21 cellular contexts compared by ENCODE assay signal in the genomic region with DNA sequence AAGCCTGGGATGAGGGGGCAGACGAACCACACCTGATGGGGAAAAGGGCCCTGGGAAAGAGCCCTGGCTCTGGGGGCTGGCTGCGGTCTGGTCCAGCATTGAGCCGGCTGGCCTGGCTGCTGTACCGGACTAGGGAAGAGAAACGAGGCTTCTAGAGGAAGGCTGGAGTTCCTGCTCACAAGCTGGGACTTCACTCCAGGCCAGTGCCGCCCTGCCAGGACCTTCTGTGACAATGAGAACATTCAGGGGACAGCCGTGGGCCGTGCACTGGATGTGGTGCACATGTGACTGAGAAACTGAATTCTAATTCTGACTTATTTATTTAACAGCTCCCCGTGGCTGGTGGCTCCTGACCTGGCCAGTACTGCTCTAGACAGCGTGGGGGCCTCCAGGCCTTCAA.
"Had no signal": no experiment of that assay in that cellular context is flagged by ENCODE, and none has a peak within 500 bp of the region (broad histone marks: within the 10 kb centered on the region; RNA-seq: fewer than 3 reads in every experiment).

No MANE protein-coding gene starts in this region.

- H3K27ac Mint-ChIP-seq: activated CD4-positive, alpha-beta T cell treated with anti-CD3 and anti-CD28 coated beads for 36 hours; activated naive CD8-positive, alpha-beta T cell; mesothelial cell of epicardium; stimulated activated effector memory CD8-positive, alpha-beta T cell treated with anti-CD3 and anti-CD28 coated beads, Interleukin-12 subunit alpha, Interleukin-12 subunit beta, amount 100 ng/mL, for 72 hours; T-helper 2 cell treated with Interferon-gamma antibody and Interleukin-4, amounts not matched to agents 5 μg/mL and 100 μg/mL, for 36 hours had no signal

- H3K4me3 Mint-ChIP-seq: activated CD4-positive, alpha-beta T cell treated with anti-CD3 and anti-CD28 coated beads for 36 hours; activated naive CD8-positive, alpha-beta T cell; mesothelial cell of epicardium; stimulated activated effector memory CD8-positive, alpha-beta T cell treated with anti-CD3 and anti-CD28 coated beads, Interleukin-12 subunit alpha, Interleukin-12 subunit beta, amount 100 ng/mL, for 72 hours; T-helper 2 cell treated with Interferon-gamma antibody and Interleukin-4, amounts not matched to agents 5 μg/mL and 100 μg/mL, for 36 hours; WTC11 had no signal

- ATAC-seq: activated CD4-positive, alpha-beta T cell treated with anti-CD3 and anti-CD28 coated beads for 36 hours; body of pancreas; esophagus mucosa; left lobe of liver; right lobe of liver; stimulated activated effector memory CD8-positive, alpha-beta T cell treated with anti-CD3 and anti-CD28 coated beads, Interleukin-12 subunit alpha, Interleukin-12 subunit beta, amount 100 ng/mL, for 72 hours; WTC11 had no signal

- H3K27me3 Mint-ChIP-seq: activated CD4-positive, alpha-beta T cell treated with anti-CD3 and anti-CD28 coated beads for 36 hours; activated naive CD8-positive, alpha-beta T cell had no signal

- H3K4me1 Mint-ChIP-seq: activated CD4-positive, alpha-beta T cell treated with anti-CD3 and anti-CD28 coated beads for 36 hours; mesothelial cell of epicardium; WTC11 had no signal

- H3K4me3 ChIP-seq: body of pancreas, lung, prostate gland, right lobe of liver, smooth muscle cell, stomach had no signal

- H3K9me3 Mint-ChIP-seq: mesothelial cell of epicardium had no signal

- H3K27me3 ChIP-seq: body of pancreas, right lobe of liver, stomach had no signal

- DNase-seq: activated CD4-positive, alpha-beta T cell treated with anti-CD3 and anti-CD28 coated beads for 36 hours; activated CD4-positive, alpha-beta T cell treated with anti-CD3 and anti-CD28 coated beads, Interleukin-2, amount 50 U/mL, for 48 hours; activated gamma-delta T cell treated with Interleukin-2 at 50 U/mL for 16 hours; body of pancreas; central memory CD4-positive, alpha-beta T cell; cortex of kidney; effector CD8-positive, alpha-beta T cell; right lobe of liver; SK-N-SH; stimulated activated CD4-positive, alpha-beta T cell treated with anti-CD3 and anti-CD28 coated beads, Interleukin-4, amount 100 ng/mL, for 24 hours; stomach had no signal

- H3K27ac ChIP-seq: body of pancreas, prostate gland, right lobe of liver, stomach had no signal
